ENCODE assay signal across 29 cellular contexts in the genomic region with DNA sequence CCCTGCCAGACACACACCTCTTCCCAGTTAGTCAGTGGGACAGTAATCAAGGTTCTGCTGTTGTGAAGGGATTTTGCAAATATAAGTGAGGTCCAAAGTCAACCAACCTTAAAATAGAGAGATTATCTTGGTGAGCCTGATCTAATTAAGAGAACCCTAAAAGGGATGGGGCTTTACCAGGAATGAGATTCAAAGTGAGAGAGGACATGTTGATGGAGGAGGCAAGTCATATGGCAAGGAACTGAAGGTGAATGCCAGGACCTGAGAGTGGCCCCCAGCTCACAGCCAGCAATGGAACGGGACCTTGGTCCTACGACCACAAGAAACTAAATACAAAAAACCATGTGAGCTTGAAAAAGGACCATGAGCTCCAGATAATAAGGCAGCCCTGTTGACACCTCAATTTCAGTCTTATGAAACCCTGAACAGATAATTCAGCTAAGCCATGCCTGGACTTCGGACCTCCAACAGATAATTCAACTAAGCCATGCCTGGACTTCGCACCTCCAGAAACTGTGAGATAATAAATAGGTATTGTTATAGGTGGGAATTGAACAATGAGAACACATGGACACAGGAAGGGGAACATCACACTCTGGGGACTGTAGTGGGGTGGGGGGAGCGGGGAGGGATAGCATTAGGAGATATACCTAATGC.
"Had no signal": no experiment of that assay in that cellular context is flagged by ENCODE, and none has a peak within 500 bp of the region (broad histone marks: within the 10 kb centered on the region; RNA-seq: fewer than 3 reads in every experiment).

No MANE protein-coding gene starts in this region.

- FAIRE-seq: bronchial epithelial cell, kidney had no signal

- H3K27ac Mint-ChIP-seq: activated CD4-positive, alpha-beta T cell treated with anti-CD3 and anti-CD28 coated beads for 36 hours; activated CD8-positive, alpha-beta memory T cell treated with anti-CD3 and anti-CD28 coated beads, Interleukin-2, amount 10 ng/mL, durations not matched to agents 7 days and 5 days; activated CD8-positive, alpha-beta T cell treated with anti-CD3 and anti-CD28 coated beads, Interleukin-2, amount 10 ng/mL, durations not matched to agents 7 days and 5 days; activated naive CD8-positive, alpha-beta T cell; immature natural killer cell; natural killer cell; neural progenitor cell; T-helper 2 cell treated with Interferon-gamma antibody and Interleukin-4, amounts not matched to agents 5 μg/mL and 100 μg/mL, for 36 hours had no signal

- H3K36me3 Mint-ChIP-seq: natural killer cell, neural progenitor cell had no signal

- H3K27me3 Mint-ChIP-seq: activated CD4-positive, alpha-beta T cell treated with anti-CD3 and anti-CD28 coated beads for 36 hours; activated CD8-positive, alpha-beta memory T cell treated with anti-CD3 and anti-CD28 coated beads, Interleukin-2, amount 10 ng/mL, durations not matched to agents 7 days and 5 days; activated naive CD8-positive, alpha-beta T cell had no signal

- H3K4me3 ChIP-seq: colonic mucosa, dorsolateral prefrontal cortex, gastrocnemius medialis, lower lobe of right lung, neural progenitor cell, right atrium auricular region, stomach, tibial artery, upper lobe of right lung had no signal

- H2AFZ ChIP-seq: neural progenitor cell had no signal

- H3K9me3 ChIP-seq: colonic mucosa, gastrocnemius medialis, lower lobe of right lung, right atrium auricular region, stomach, tibial artery, upper lobe of right lung had no signal

- H3K9me3 Mint-ChIP-seq: immature natural killer cell; natural killer cell; neural progenitor cell; T-helper 2 cell treated with Interferon-gamma antibody and Interleukin-4, amounts not matched to agents 5 μg/mL and 100 μg/mL, for 36 hours had no signal

- DNase-seq: activated CD4-positive, alpha-beta T cell treated with anti-CD3 and anti-CD28 coated beads for 36 hours; activated CD4-positive, CD25-positive, alpha-beta regulatory T cell; activated CD8-positive, alpha-beta memory T cell treated with anti-CD3 and anti-CD28 coated beads, Interleukin-2, amount 10 ng/mL, durations not matched to agents 7 days and 5 days; activated CD8-positive, alpha-beta T cell treated with anti-CD3 and anti-CD28 coated beads, Interleukin-2, amount 10 ng/mL, durations not matched to agents 7 days and 5 days; activated naive CD4-positive, alpha-beta T cell treated with Interleukin-2 at 50 U/mL for 16 hours; activated T-cell treated with anti-CD3 and anti-CD28 coated beads, Interleukin-2, amount 50 U/mL, for 48 hours; anterior cingulate cortex; colonic mucosa; dorsolateral prefrontal cortex; effector memory CD4-positive, alpha-beta T cell; gastrocnemius medialis; hypothalamus; immature natural killer cell; kidney; left colon; lower lobe of right lung; mesenchymal stem cell; natural killer cell; occipital lobe; stimulated activated CD4-positive, alpha-beta T cell treated with anti-CD3 and anti-CD28 coated beads, Interleukin-2, amount 100 ng/mL, for 48 hours; stomach; T-helper 1 cell; tibial artery; upper lobe of right lung had no signal

- H3K4me3 Mint-ChIP-seq: activated CD4-positive, alpha-beta T cell treated with anti-CD3 and anti-CD28 coated beads for 36 hours; activated CD8-positive, alpha-beta memory T cell treated with anti-CD3 and anti-CD28 coated beads, Interleukin-2, amount 10 ng/mL, durations not matched to agents 7 days and 5 days; activated CD8-positive, alpha-beta T cell treated with anti-CD3 and anti-CD28 coated beads, Interleukin-2, amount 10 ng/mL, durations not matched to agents 7 days and 5 days; activated naive CD8-positive, alpha-beta T cell; immature natural killer cell; natural killer cell; neural progenitor cell; T-helper 2 cell treated with Interferon-gamma antibody and Interleukin-4, amounts not matched to agents 5 μg/mL and 100 μg/mL, for 36 hours had no signal

- H3K27me3 ChIP-seq: colonic mucosa, dorsolateral prefrontal cortex, gastrocnemius medialis, neural progenitor cell, right atrium auricular region, stomach, tibial artery, upper lobe of right lung had no signal

- H3K36me3 ChIP-seq: colonic mucosa, gastrocnemius medialis, lower lobe of right lung, neural progenitor cell, right atrium auricular region, stomach, tibial artery, upper lobe of right lung had no signal

- H3K4me2 ChIP-seq: neural progenitor cell had no signal

- H3K27ac ChIP-seq: colonic mucosa, dorsolateral prefrontal cortex, gastrocnemius medialis, lower lobe of right lung, neural progenitor cell, right atrium auricular region, stomach, tibial artery, upper lobe of right lung had no signal

- ATAC-seq: activated CD4-positive, alpha-beta T cell treated with anti-CD3 and anti-CD28 coated beads for 36 hours; activated CD8-positive, alpha-beta memory T cell treated with anti-CD3 and anti-CD28 coated beads, Interleukin-2, amount 10 ng/mL, durations not matched to agents 7 days and 5 days; activated CD8-positive, alpha-beta T cell treated with anti-CD3 and anti-CD28 coated beads, Interleukin-2, amount 10 ng/mL, durations not matched to agents 7 days and 5 days; gastrocnemius medialis; left colon; lower lobe of right lung; natural killer cell; upper lobe of right lung had no signal

- H3K4me1 ChIP-seq: colonic mucosa had no signal
